Comparison of ENCODE assay signal across 17 cellular contexts in the genomic region with DNA sequence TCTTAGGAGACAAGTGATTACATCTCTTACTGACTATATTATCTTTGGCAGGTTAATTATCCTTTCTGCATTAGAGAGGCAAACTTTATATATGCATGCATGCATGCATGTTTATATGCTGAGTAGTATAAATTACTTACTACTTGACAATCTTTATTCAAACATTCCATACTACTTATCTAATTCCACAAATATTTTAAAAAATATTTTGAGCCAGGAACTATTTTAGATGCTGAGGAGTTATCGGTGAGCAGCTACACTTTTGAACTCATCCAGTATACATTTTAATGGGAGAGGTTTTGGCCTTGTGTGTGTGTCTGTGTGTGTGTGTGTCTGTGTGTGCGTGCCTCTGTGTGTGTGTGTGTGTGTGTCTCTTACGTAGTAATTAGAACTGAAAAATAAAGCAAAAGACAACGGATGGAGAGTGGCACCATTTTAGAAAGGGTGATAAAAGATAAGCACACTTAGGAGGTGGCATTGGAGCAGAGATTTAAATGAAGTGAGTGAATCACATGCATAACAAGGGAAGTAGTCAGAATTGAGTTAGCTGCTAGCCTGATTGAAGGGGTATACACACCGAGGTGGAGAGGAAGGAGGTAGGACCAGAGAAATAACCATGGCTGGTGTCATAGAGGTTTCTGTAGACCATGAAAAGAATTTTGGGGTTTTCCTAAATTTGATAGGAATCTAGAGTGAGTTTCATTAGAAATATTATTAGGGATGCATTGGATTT.
DNase-seq lines count a peak whose midpoint lies in the region; ATAC-seq, FAIRE-seq and TF ChIP-seq lines count a peak whose summit lies in the region.
"Had no signal": no experiment of that assay in that cellular context is flagged by ENCODE, and none has a peak within 500 bp of the region (broad histone marks: within the 10 kb centered on the region; RNA-seq: fewer than 3 reads in every experiment).

No MANE protein-coding gene starts in this region.

- H3K4me3 ChIP-seq in skeletal muscle satellite cell (ENCODE audit: low read length) = no peak overlapping the region
- H3K4me3 ChIP-seq in left ventricle myocardium inferior = no peak overlapping the region

- peak overlapping the region; percentile 64 for H3K4me2 ChIP-seq in skeletal muscle satellite cell (ENCODE audit: low read length)

- DNase-seq in HTR-8/SVneo (ENCODE audit: insufficient read length, low spot score) = peak; percentile 13
- peak; percentile 38 for DNase-seq in dedifferentiated amniotic fluid mesenchymal stem cell (ENCODE audit: extremely low spot score)
- no peak for DNase-seq in activated CD4-positive, alpha-beta T cell treated with anti-CD3 and anti-CD28 coated beads, Interleukin-2, amount 50 U/mL, for 4 hours
- DNase-seq in left ventricle myocardium inferior = no peak
- DNase-seq in glomerular visceral epithelial cell (ENCODE audit: extremely low spot score) = no peak
- DNase-seq: BE2C; CD8-positive, alpha-beta T cell; NCI-H1092 treated with DMSO at 0.1 percent for 48 hours; NCI-H2107; NCI-H345; NCI-H526 treated with DMSO at 0.1 percent for 48 hours; NK-92 treated with Interleukin-12 subunit alpha and Interleukin-12 subunit beta, amount 100 ng/mL, for 24 hours; SIG-M5; SW 1271 had no signal

- H3K4me1 ChIP-seq in skeletal muscle satellite cell (ENCODE audit: control insufficient read depth, insufficient read depth, low read length) (peaks cover 23% of the 10 kb centered on the region), left ventricle myocardium inferior (no peaks in the 10 kb centered on the region)
- H3K4me1 ChIP-seq: BE2C had no signal

- no peak overlapping the region for H3K9ac ChIP-seq in skeletal muscle satellite cell (ENCODE audit: low read depth, low read length)

- peak; percentile 16 for FAIRE-seq in HTR-8/SVneo (lab: Jason Lieb, UNC)

- intact Hi-C loops in left ventricle myocardium inferior (cut with micrococcal nuclease) = no loop called here

- H3K9me3 ChIP-seq in skeletal muscle satellite cell (replicated peaks; ENCODE audit: low read length) = no peaks in the 10 kb centered on the region
- no peaks in the 10 kb centered on the region for H3K9me3 ChIP-seq in left ventricle myocardium inferior (replicated peaks)
- H3K9me3 ChIP-seq: BE2C had no signal

- no peak for TF ChIP-seq CTCF in left ventricle myocardium inferior (IDR thresholded peaks at IDR 0.05; ENCODE audit: borderline replicate concordance)

- H3K27me3 ChIP-seq in skeletal muscle satellite cell (ENCODE audit: control insufficient read depth, insufficient read depth, low read length) = no peaks in the 10 kb centered on the region
- H3K27me3 ChIP-seq in left ventricle myocardium inferior (ENCODE audit: low read depth) = no peaks in the 10 kb centered on the region
- H3K27me3 ChIP-seq: BE2C had no signal

- H3K27ac ChIP-seq in left ventricle myocardium inferior (replicated peaks) = no peak overlapping the region

- ATAC-seq in SK-N-SH treated with all-trans-retinoic acid at 6 μM for 48 hours = peak; percentile 80
- ATAC-seq: CD8-positive, alpha-beta T cell; HCT116 had no signal

- no peaks in the 10 kb centered on the region for H3K36me3 ChIP-seq in skeletal muscle satellite cell (ENCODE audit: insufficient read depth, low read length)
- H3K36me3 ChIP-seq in left ventricle myocardium inferior = no peaks in the 10 kb centered on the region
- H3K36me3 ChIP-seq: BE2C had no signal

TF ChIP-seq in SK-N-SH treated with all-trans-retinoic acid at 6 μM for 48 hours, 23 proteins besides CTCF, POLR2A, EP300 and RAD21:
- TF ChIP-seq TCF4 (CRISPR knock-in tag; IDR thresholded peaks at IDR 0.05; ENCODE audit: borderline replicate concordance) (no peak), CSDC2 (CRISPR knock-in tag; IDR thresholded peaks at IDR 0.05) (0 out of 2 replicates have a peak, but pooled peaks have one; percentile 47), TSHZ2 (CRISPR knock-in tag; IDR thresholded peaks at IDR 0.05) (no peak), PPARA (CRISPR knock-in tag; IDR thresholded peaks at IDR 0.05; ENCODE audit: borderline replicate concordance) (no peak), TOX (CRISPR knock-in tag; IDR thresholded peaks at IDR 0.05; ENCODE audit: borderline replicate concordance) (no peak), ZFP3 (CRISPR knock-in tag; IDR thresholded peaks at IDR 0.05) (no peak), SNAI2 (CRISPR knock-in tag; IDR thresholded peaks at IDR 0.05) (no peak), ESRRG (CRISPR knock-in tag; IDR thresholded peaks at IDR 0.05) (no peak), ISL1 (CRISPR knock-in tag; IDR thresholded peaks at IDR 0.05) (peak; percentile 76), OSR1 (CRISPR knock-in tag; IDR thresholded peaks at IDR 0.05) (no peak), RARB (CRISPR knock-in tag; IDR thresholded peaks at IDR 0.05) (no peak)

Comparison
In these comparisons a context has a peak if more than half of its experiments do, and no peak if none do; other contexts are left out.
1. DNase-seq: peak in HTR-8/SVneo (single experiment) and dedifferentiated amniotic fluid mesenchymal stem cell (single experiment); none in activated CD4-positive, alpha-beta T cell treated with anti-CD3 and anti-CD28 coated beads, Interleukin-2, amount 50 U/mL, for 4 hours (0 of 2), left ventricle myocardium inferior (single experiment) and glomerular visceral epithelial cell (single experiment).